In the genomic region with DNA sequence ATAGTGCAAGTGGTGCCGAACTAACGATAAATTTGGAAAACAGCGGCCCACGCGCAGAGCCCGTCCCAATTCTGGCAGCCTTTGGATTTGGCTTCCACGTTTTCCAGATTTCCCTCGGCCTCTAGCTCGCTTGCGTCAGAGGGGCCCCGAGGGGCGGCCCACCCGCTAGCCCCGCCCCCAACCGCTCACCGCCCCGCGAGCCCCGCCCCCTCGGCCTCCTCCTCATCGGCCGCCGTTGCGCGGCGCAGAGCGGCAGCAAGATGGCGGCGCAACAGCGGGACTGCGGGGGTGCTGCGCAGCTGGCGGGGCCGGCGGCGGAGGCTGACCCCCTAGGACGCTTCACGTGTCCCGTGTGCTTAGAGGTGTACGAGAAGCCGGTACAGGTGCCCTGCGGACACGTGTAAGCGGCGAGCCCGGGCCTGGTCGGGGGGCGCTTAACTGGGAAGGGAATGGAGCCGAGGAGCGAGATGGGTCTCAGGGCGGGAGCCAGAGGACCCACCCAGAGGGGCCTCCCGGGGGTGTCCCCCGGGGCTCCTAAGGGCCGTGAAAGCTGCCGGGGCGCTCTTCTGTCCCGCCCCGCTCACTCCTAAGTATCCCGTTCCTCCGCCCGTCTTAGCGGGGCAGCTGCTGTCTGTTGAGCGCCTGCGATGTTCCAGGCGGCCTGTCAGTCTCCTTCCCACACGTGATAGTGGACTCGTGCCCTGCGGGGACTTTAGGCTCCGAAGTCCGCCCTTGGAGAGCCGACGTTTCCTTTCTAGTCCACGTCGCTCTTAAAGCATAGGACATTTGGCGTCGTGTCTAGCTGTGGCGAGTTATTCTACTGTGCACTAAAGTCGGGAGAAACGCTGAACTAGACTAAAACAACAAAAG, we compare ENCODE assay signal across 1 cellular context.
TF ChIP-seq lines count a peak whose summit lies in the region.

A gene with protein sequence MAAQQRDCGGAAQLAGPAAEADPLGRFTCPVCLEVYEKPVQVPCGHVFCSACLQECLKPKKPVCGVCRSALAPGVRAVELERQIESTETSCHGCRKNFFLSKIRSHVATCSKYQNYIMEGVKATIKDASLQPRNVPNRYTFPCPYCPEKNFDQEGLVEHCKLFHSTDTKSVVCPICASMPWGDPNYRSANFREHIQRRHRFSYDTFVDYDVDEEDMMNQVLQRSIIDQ (plus strand): TSS at position 245 of the 870 bp plus-strand sequence. CDS start 16 bp downstream, at position 261.

TF ChIP-seq in K562, 482 proteins besides CTCF, POLR2A, EP300 and RAD21 (continued from another document and continues in another):
- TF ChIP-seq, protein P1, sequence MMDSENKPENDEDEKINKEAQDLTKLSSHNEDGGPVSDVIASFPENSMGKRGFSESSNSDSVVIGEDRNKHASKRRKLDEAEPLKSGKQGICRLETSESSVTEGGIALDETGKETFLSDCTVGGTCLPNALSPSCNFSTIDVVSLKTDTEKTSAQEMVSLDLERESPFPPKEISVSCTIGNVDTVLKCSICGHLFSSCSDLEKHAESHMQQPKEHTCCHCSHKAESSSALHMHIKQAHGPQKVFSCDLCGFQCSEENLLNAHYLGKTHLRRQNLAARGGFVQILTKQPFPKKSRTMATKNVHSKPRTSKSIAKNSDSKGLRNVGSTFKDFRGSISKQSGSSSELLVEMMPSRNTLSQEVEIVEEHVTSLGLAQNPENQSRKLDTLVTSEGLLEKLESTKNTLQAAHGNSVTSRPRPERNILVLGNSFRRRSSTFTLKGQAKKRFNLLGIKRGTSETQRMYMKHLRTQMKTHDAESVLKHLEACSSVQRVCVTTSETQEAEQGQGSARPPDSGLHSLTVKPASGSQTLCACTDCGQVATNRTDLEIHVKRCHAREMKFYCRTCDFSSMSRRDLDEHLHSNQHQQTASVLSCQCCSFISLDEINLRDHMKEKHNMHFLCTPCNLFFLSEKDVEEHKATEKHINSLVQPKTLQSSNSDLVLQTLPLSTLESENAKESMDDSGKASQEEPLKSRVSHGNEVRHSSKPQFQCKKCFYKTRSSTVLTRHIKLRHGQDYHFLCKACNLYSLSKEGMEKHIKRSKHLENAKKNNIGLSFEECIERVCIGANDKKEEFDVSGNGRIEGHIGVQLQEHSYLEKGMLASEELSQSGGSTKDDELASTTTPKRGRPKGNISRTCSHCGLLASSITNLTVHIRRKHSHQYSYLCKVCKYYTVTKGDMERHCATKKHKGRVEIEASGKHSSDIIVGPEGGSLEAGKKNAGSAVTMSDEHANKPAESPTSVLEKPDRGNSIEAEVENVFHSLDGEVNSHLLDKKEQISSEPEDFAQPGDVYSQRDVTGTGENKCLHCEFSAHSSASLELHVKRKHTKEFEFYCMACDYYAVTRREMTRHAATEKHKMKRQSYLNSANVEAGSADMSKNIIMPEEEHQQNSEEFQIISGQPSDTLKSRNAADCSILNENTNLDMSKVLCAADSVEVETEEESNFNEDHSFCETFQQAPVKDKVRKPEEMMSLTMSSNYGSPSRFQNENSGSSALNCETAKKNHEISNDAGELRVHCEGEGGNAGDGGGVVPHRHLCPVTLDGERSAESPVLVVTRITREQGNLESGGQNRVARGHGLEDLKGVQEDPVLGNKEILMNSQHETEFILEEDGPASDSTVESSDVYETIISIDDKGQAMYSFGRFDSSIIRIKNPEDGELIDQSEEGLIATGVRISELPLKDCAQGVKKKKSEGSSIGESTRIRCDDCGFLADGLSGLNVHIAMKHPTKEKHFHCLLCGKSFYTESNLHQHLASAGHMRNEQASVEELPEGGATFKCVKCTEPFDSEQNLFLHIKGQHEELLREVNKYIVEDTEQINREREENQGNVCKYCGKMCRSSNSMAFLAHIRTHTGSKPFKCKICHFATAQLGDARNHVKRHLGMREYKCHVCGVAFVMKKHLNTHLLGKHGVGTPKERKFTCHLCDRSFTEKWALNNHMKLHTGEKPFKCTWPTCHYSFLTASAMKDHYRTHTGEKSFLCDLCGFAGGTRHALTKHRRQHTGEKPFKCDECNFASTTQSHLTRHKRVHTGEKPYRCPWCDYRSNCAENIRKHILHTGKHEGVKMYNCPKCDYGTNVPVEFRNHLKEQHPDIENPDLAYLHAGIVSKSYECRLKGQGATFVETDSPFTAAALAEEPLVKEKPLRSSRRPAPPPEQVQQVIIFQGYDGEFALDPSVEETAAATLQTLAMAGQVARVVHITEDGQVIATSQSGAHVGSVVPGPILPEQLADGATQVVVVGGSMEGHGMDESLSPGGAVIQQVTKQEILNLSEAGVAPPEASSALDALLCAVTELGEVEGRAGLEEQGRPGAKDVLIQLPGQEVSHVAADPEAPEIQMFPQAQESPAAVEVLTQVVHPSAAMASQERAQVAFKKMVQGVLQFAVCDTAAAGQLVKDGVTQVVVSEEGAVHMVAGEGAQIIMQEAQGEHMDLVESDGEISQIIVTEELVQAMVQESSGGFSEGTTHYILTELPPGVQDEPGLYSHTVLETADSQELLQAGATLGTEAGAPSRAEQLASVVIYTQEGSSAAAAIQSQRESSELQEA (IDR thresholded peaks at IDR 0.05; ENCODE audit: low read depth) = peak; percentile 86
- TF ChIP-seq, protein P2, sequence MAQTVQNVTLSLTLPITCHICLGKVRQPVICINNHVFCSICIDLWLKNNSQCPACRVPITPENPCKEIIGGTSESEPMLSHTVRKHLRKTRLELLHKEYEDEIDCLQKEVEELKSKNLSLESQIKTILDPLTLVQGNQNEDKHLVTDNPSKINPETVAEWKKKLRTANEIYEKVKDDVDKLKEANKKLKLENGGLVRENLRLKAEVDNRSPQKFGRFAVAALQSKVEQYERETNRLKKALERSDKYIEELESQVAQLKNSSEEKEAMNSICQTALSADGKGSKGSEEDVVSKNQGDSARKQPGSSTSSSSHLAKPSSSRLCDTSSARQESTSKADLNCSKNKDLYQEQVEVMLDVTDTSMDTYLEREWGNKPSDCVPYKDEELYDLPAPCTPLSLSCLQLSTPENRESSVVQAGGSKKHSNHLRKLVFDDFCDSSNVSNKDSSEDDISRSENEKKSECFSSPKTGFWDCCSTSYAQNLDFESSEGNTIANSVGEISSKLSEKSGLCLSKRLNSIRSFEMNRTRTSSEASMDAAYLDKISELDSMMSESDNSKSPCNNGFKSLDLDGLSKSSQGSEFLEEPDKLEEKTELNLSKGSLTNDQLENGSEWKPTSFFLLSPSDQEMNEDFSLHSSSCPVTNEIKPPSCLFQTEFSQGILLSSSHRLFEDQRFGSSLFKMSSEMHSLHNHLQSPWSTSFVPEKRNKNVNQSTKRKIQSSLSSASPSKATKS (CRISPR knock-in tag; IDR thresholded peaks at IDR 0.05) = no peak
- TF ChIP-seq PHF20 (IDR thresholded peaks at IDR 0.05; ENCODE audit: partially characterized antibody) (peak; percentile 49), CBX5 (IDR thresholded peaks at IDR 0.05; ENCODE audit: borderline replicate concordance, low read depth) (no peak), MAFG (tag; conservative IDR thresholded peaks at IDR 0.05) (no peak), BDP1 (IDR thresholded peaks at IDR 0.05; ENCODE audit: insufficient read depth, insufficient read length) (no peak), HNRNPL (IDR thresholded peaks at IDR 0.05; ENCODE audit: low read depth, low read length) (no peak), RBBP5 (IDR thresholded peaks at IDR 0.05; ENCODE audit: borderline replicate concordance, insufficient read depth, low read length, poor library complexity, severe bottlenecking) (peak; percentile 82), EGR1 (conservative IDR thresholded peaks at IDR 0.05) (peak; percentile 81), BACH1 (tag; IDR thresholded peaks at IDR 0.05) (no peak), ZNF778 (CRISPR knock-in tag; IDR thresholded peaks at IDR 0.05) (no peak), JUND (IDR thresholded peaks at IDR 0.05; ENCODE audit: borderline replicate concordance, low read depth, low read length) (peak; percentile 68), JUND (tag; IDR thresholded peaks at IDR 0.05; ENCODE audit: borderline replicate concordance, low read depth, low read length) (no peak; the same call in 2 of the 3 replicates), MCM3 (IDR thresholded peaks at IDR 0.05) (no peak), NEUROD1 (IDR thresholded peaks at IDR 0.05; ENCODE audit: borderline replicate concordance, low read depth, low read length, partially characterized antibody) (peak; percentile 97), ZNF696 (CRISPR knock-in tag; conservative IDR thresholded peaks at IDR 0.05) (no peak), KLF16 (IDR thresholded peaks at IDR 0.05) (no peak), ZNF212 (CRISPR knock-in tag; IDR thresholded peaks at IDR 0.05) (no peak), BRF1 (IDR thresholded peaks at IDR 0.05; ENCODE audit: borderline replicate concordance, extremely low read depth, insufficient read length) (no peak), RFX5 (IDR thresholded peaks at IDR 0.05; ENCODE audit: low read depth, low read length) (no peak), SMC3 (conservative IDR thresholded peaks at IDR 0.05; ENCODE audit: insufficient read depth, low read depth, low read length) (no peak), CXXC5 (CRISPR knock-in tag; IDR thresholded peaks at IDR 0.05) (peak; percentile 77), ZNF24 (IDR thresholded peaks at IDR 0.05) (no peak), ARID2 (IDR thresholded peaks at IDR 0.05) (no peak), ZBED1 (IDR thresholded peaks at IDR 0.05) (no peak; the same call in 1 of the 2 replicates), TAF1 (IDR thresholded peaks at IDR 0.05; ENCODE audit: control insufficient read depth, extremely low read depth, insufficient read depth, low read length, severe bottlenecking) (peak; percentile 92), ESRRB (CRISPR knock-in tag; IDR thresholded peaks at IDR 0.05; ENCODE audit: borderline replicate concordance) (no peak), XRCC5 (IDR thresholded peaks at IDR 0.05; ENCODE audit: low read depth, low read length) (no peak; the same call in 1 of the 2 replicates), MCM2 (IDR thresholded peaks at IDR 0.05; ENCODE audit: low read depth) (no peak), ZNF263 (CRISPR knock-in tag; IDR thresholded peaks at IDR 0.05; ENCODE audit: borderline replicate concordance) (no peak), NFIC (IDR thresholded peaks at IDR 0.05) (0 out of 2 replicates have a peak, but pooled peaks have one; percentile 10)
- TF ChIP-seq, protein P3, sequence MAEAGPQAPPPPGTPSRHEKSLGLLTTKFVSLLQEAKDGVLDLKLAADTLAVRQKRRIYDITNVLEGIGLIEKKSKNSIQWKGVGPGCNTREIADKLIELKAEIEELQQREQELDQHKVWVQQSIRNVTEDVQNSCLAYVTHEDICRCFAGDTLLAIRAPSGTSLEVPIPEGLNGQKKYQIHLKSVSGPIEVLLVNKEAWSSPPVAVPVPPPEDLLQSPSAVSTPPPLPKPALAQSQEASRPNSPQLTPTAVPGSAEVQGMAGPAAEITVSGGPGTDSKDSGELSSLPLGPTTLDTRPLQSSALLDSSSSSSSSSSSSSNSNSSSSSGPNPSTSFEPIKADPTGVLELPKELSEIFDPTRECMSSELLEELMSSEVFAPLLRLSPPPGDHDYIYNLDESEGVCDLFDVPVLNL (CRISPR knock-in tag; IDR thresholded peaks at IDR 0.05; ENCODE audit: low read depth) = no peak
- TF ChIP-seq, protein P4, sequence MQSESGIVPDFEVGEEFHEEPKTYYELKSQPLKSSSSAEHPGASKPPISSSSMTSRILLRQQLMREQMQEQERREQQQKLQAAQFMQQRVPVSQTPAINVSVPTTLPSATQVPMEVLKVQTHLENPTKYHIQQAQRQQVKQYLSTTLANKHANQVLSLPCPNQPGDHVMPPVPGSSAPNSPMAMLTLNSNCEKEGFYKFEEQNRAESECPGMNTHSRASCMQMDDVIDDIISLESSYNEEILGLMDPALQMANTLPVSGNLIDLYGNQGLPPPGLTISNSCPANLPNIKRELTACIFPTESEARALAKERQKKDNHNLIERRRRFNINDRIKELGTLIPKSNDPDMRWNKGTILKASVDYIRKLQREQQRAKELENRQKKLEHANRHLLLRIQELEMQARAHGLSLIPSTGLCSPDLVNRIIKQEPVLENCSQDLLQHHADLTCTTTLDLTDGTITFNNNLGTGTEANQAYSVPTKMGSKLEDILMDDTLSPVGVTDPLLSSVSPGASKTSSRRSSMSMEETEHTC (IDR thresholded peaks at IDR 0.05) = no peak
- TF ChIP-seq, protein P5, sequence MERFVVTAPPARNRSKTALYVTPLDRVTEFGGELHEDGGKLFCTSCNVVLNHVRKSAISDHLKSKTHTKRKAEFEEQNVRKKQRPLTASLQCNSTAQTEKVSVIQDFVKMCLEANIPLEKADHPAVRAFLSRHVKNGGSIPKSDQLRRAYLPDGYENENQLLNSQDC (CRISPR knock-in tag; IDR thresholded peaks at IDR 0.05) = no peak
- TF ChIP-seq, protein P6, sequence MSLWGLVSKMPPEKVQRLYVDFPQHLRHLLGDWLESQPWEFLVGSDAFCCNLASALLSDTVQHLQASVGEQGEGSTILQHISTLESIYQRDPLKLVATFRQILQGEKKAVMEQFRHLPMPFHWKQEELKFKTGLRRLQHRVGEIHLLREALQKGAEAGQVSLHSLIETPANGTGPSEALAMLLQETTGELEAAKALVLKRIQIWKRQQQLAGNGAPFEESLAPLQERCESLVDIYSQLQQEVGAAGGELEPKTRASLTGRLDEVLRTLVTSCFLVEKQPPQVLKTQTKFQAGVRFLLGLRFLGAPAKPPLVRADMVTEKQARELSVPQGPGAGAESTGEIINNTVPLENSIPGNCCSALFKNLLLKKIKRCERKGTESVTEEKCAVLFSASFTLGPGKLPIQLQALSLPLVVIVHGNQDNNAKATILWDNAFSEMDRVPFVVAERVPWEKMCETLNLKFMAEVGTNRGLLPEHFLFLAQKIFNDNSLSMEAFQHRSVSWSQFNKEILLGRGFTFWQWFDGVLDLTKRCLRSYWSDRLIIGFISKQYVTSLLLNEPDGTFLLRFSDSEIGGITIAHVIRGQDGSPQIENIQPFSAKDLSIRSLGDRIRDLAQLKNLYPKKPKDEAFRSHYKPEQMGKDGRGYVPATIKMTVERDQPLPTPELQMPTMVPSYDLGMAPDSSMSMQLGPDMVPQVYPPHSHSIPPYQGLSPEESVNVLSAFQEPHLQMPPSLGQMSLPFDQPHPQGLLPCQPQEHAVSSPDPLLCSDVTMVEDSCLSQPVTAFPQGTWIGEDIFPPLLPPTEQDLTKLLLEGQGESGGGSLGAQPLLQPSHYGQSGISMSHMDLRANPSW (CRISPR knock-in tag; IDR thresholded peaks at IDR 0.05) = no peak
- TF ChIP-seq, protein P7, sequence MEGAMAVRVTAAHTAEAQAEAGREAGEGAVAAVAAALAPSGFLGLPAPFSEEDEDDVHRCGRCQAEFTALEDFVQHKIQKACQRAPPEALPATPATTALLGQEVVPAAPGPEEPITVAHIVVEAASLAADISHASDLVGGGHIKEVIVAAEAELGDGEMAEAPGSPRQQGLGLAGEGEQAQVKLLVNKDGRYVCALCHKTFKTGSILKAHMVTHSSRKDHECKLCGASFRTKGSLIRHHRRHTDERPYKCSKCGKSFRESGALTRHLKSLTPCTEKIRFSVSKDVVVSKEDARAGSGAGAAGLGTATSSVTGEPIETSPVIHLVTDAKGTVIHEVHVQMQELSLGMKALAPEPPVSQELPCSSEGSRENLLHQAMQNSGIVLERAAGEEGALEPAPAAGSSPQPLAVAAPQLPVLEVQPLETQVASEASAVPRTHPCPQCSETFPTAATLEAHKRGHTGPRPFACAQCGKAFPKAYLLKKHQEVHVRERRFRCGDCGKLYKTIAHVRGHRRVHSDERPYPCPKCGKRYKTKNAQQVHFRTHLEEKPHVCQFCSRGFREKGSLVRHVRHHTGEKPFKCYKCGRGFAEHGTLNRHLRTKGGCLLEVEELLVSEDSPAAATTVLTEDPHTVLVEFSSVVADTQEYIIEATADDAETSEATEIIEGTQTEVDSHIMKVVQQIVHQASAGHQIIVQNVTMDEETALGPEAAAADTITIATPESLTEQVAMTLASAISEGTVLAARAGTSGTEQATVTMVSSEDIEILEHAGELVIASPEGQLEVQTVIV (CRISPR knock-in tag; IDR thresholded peaks at IDR 0.05; ENCODE audit: borderline replicate concordance) = no peak
- TF ChIP-seq, protein P8, sequence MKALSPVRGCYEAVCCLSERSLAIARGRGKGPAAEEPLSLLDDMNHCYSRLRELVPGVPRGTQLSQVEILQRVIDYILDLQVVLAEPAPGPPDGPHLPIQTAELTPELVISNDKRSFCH (CRISPR knock-in tag; IDR thresholded peaks at IDR 0.05) = no peak
- TF ChIP-seq, protein P8 (tag; IDR thresholded peaks at IDR 0.05) = no peak
